In genomic region chr11:68038718-68039525, GRCh38 we compare ENCODE assay signal across 8 cellular contexts. TPM values are rescaled to one million over a fixed set of nuclear protein-coding genes. Genes with fewer than 3 reads are reported as not detected.
DNase-seq lines count a peak whose midpoint lies in the region; TF ChIP-seq lines count a peak whose summit lies in the region.

A gene with protein sequence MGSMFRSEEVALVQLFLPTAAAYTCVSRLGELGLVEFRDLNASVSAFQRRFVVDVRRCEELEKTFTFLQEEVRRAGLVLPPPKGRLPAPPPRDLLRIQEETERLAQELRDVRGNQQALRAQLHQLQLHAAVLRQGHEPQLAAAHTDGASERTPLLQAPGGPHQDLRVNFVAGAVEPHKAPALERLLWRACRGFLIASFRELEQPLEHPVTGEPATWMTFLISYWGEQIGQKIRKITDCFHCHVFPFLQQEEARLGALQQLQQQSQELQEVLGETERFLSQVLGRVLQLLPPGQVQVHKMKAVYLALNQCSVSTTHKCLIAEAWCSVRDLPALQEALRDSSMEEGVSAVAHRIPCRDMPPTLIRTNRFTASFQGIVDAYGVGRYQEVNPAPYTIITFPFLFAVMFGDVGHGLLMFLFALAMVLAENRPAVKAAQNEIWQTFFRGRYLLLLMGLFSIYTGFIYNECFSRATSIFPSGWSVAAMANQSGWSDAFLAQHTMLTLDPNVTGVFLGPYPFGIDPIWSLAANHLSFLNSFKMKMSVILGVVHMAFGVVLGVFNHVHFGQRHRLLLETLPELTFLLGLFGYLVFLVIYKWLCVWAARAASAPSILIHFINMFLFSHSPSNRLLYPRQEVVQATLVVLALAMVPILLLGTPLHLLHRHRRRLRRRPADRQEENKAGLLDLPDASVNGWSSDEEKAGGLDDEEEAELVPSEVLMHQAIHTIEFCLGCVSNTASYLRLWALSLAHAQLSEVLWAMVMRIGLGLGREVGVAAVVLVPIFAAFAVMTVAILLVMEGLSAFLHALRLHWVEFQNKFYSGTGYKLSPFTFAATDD (plus strand): TSS chr11:68039025. CDS start chr11:68041272, 2,247 bp downstream.

- no peak within 1 kb of the TSS for H4K8ac ChIP-seq in mesendoderm (ENCODE audit: low read depth, low read length)

- no peaks in the 10 kb centered on the region for H3K79me1 ChIP-seq in mesendoderm (ENCODE audit: low read length)

- H3K23ac ChIP-seq in mesendoderm (ENCODE audit: low read length): peak within 1 kb of the TSS; percentile 94

- H3K27ac Mint-ChIP-seq in endothelial cell (ENCODE audit: unreplicated experiment): peak within 1 kb of the TSS; percentile 80

- peaks cover 3% of the 10 kb centered on the region for H3K36me3 Mint-ChIP-seq in endothelial cell (ENCODE audit: low read depth, unreplicated experiment)

- peak within 1 kb of the TSS; percentile 31 for H3K18ac ChIP-seq in mesendoderm (ENCODE audit: low read length)

- H3K4me3 Mint-ChIP-seq in endothelial cell (ENCODE audit: unreplicated experiment): peak within 1 kb of the TSS; percentile 83

- H2BK15ac ChIP-seq in mesendoderm (replicated peaks; ENCODE audit: low read depth): no peak within 1 kb of the TSS

- DNase-seq in AG08396 (ENCODE audit: low spot score): peak; percentile 95
- DNase-seq in GM20000 (ENCODE audit: low spot score): peak; percentile 93
- DNase-seq in NCI-H526 treated with DMSO at 0.1 percent for 48 hours (lab: John Stamatoyannopoulos, UW): peak; percentile 16
- DNase-seq in activated CD8-positive, alpha-beta memory T cell treated with anti-CD3 and anti-CD28 coated beads for 24 hours: peak; percentile 87
- peak; percentile 72 for DNase-seq in endothelial cell (ENCODE audit: low spot score)
- peak; percentile 89 for DNase-seq in mesendoderm
- DNase-seq in stimulated activated CD8-positive, alpha-beta memory T cell treated with anti-CD3 and anti-CD28 coated beads, Interleukin-4, amount 100 ng/mL, for 48 hours: peak; percentile 81
- DNase-seq in NCI-H2196 (lab: John Stamatoyannopoulos, UW; ENCODE audit: unreplicated experiment): no peak

- H3K27ac ChIP-seq in mesendoderm (ENCODE audit: low read depth, low read length): peak within 1 kb of the TSS; percentile 59

- TF ChIP-seq CTCF in GM20000 (IDR thresholded peaks at IDR 0.05; ENCODE audit: extremely low read depth, missing control alignments) (no peak), endothelial cell (IDR thresholded peaks at IDR 0.05; ENCODE audit: unreplicated experiment) (no peak)

- H3K56ac ChIP-seq in mesendoderm (ENCODE audit: low read length): peak within 1 kb of the TSS; percentile 80

- peak within 1 kb of the TSS; percentile 41 for H3K4me2 ChIP-seq in mesendoderm (ENCODE audit: low read length)

- H3K36me3 ChIP-seq in mesendoderm (ENCODE audit: control insufficient read depth, insufficient read depth, low read length): peaks cover 1% of the 10 kb centered on the region

- H3K79me2 ChIP-seq in mesendoderm (ENCODE audit: control insufficient read depth, insufficient read depth, low read length): no peaks in the 10 kb centered on the region

- peak within 1 kb of the TSS; percentile 60 for H3K4ac ChIP-seq in mesendoderm (ENCODE audit: low read depth, low read length)

- peaks cover 5% of the 10 kb centered on the region for H3K4me1 ChIP-seq in mesendoderm (ENCODE audit: control insufficient read depth, low read depth, low read length)

- peaks cover 16% of the 10 kb centered on the region for H3K4me1 Mint-ChIP-seq in endothelial cell (ENCODE audit: unreplicated experiment)

- H3K27me3 ChIP-seq in mesendoderm (ENCODE audit: insufficient read depth, low read length, poor library complexity): no peaks in the 10 kb centered on the region

- no peak within 1 kb of the TSS for H2BK120ac ChIP-seq in mesendoderm (ENCODE audit: low read depth, low read length)

- no CpG with 5 or more reads among the region's 51 CpGs for WGBS in mesendoderm (ENCODE audit: extremely low coverage, insufficient coverage, low lambda C conversion rate)

- peak within 1 kb of the TSS; percentile 16 for H3K4me3 ChIP-seq in mesendoderm (ENCODE audit: low read length)

- H2BK5ac ChIP-seq in mesendoderm (ENCODE audit: low read length): no peak within 1 kb of the TSS

- peak within 1 kb of the TSS; percentile 70 for H3K9ac ChIP-seq in mesendoderm (ENCODE audit: low read length)

- H4K5ac ChIP-seq in mesendoderm (ENCODE audit: low read length): no peak within 1 kb of the TSS

- peak within 1 kb of the TSS; percentile 10 for H2AK5ac ChIP-seq in mesendoderm (ENCODE audit: low read length)

- H3K9me3 Mint-ChIP-seq in endothelial cell (ENCODE audit: unreplicated experiment): no peaks in the 10 kb centered on the region

- peaks cover 7% of the 10 kb centered on the region for H3K27me3 Mint-ChIP-seq in endothelial cell (ENCODE audit: unreplicated experiment)

RNA-seq across cellular contexts. Expression of the gene that starts here (rescaled TPM):
- 294 TPM for total RNA-seq in endothelial cell (ENCODE audit: unreplicated experiment)
- 5.4 TPM for polyA plus RNA-seq in mesendoderm (2013, experiment 1 of 2)
- polyA plus RNA-seq in mesendoderm (2013, experiment 2 of 2): 5.8 TPM
